In the genomic region with DNA sequence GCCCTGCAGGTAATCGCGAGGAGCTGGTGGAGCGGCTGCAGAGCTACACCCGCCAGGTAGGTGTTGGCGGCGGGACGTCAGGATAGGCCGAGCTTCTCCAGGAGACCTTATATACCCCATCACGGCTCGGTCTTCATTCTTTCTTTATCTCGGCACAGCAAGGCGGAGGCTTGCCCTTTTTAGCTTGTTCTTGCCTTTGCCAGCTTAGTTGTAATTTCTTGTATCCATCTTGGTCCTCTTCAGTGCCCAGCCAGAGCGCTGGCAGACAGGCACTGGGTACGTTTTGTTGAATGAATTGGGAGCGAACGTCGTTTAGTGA, we compare ENCODE assay signal across 8 cellular contexts. TPM values are rescaled to one million over a fixed set of nuclear protein-coding genes. Genes with fewer than 3 reads are reported as not detected.
DNase-seq lines count a peak whose midpoint lies in the region; ATAC-seq and TF ChIP-seq lines count a peak whose summit lies in the region.

No MANE protein-coding gene starts in this region.

- H3K36me3 Mint-ChIP-seq in nephron (ENCODE audit: low read depth) = peaks cover 37% of the 10 kb centered on the region

- H3K9me2 ChIP-seq in Loucy (replicated peaks; ENCODE audit: low read depth, low read length) = no peaks in the 10 kb centered on the region

- H3K9me3 Mint-ChIP-seq in nephron = no peaks in the 10 kb centered on the region

- ATAC-seq in HG02970 (IDR thresholded peaks at IDR 0.05; ENCODE audit: low FRiP score, unreplicated experiment) (no peak), HG02884 (IDR thresholded peaks at IDR 0.05; ENCODE audit: unreplicated experiment) (no peak)

- H3K4me2 ChIP-seq in Loucy (ENCODE audit: low read depth, low read length, poor library complexity, severe bottlenecking) = peak overlapping the region; percentile 100

- H3K36me3 ChIP-seq in BE2C (peaks cover 31% of the 10 kb centered on the region), Loucy (ENCODE audit: insufficient read depth, low read length) (peaks cover 30% of the 10 kb centered on the region; the same call in 1 of the 2 replicates)

- peak overlapping the region; percentile 99 to 100 (median 100) for H3K4me3 Mint-ChIP-seq in nephron

- H2AFZ ChIP-seq in Loucy (ENCODE audit: low read length) = peak overlapping the region; percentile 74

- H3K4me1 Mint-ChIP-seq in nephron = peaks cover 38% of the 10 kb centered on the region

- H3K27me3 Mint-ChIP-seq in nephron (ENCODE audit: low read depth) = no peaks in the 10 kb centered on the region

- peaks cover 17% of the 10 kb centered on the region for H4K20me1 ChIP-seq in Loucy (ENCODE audit: insufficient read depth, low read length, poor library complexity, severe bottlenecking)

- TF ChIP-seq CTCF in BE2C (IDR thresholded peaks at IDR 0.05; ENCODE audit: low read depth, low read length) = no peak
- TF ChIP-seq CTCF in Loucy (conservative IDR thresholded peaks at IDR 0.05; ENCODE audit: low read length) = no peak
- no peak for TF ChIP-seq CTCF in dorsolateral prefrontal cortex (IDR thresholded peaks at IDR 0.05 in 54 of 56, conservative IDR thresholded peaks at IDR 0.05 in 2 of 56; ENCODE audit: low read depth in 1 of 56, partially characterized antibody in 56 of 56)
- TF ChIP-seq CTCF in nephron (IDR thresholded peaks at IDR 0.05; ENCODE audit: unreplicated experiment in 3 of 3) = no peak

- H3K27me3 ChIP-seq in BE2C (no peaks in the 10 kb centered on the region), Loucy (ENCODE audit: insufficient read depth, low read length, poor library complexity, severe bottlenecking) (no peaks in the 10 kb centered on the region), dorsolateral prefrontal cortex (peaks cover 0 to 3% (median 0%) of the 10 kb centered on the region in 45 donors)

- no peaks in the 10 kb centered on the region for H3K9me3 ChIP-seq in BE2C
- H3K9me3 ChIP-seq in Loucy (ENCODE audit: insufficient read depth, low read depth, low read length) = no peaks in the 10 kb centered on the region

- no peaks in the 10 kb centered on the region for H3F3A ChIP-seq in Loucy (ENCODE audit: low read depth)

- DNase-seq in BE2C (no peak), dorsolateral prefrontal cortex (no peak), inferior parietal cortex (ENCODE audit: extremely low spot score) (no peak)
- DNase-seq in activated CD4-positive, CD25-positive, alpha-beta regulatory T cell treated with anti-CD3 and anti-CD28 coated beads, Interleukin-2, amount 50 U/mL, for 72 hours = no peak

- peak overlapping the region; percentile 63 to 99 (median 95) for H3K27ac Mint-ChIP-seq in nephron

- H3K27ac ChIP-seq in dorsolateral prefrontal cortex = peak overlapping the region in 57 of 59 donors; percentile 3 to 100 (median 96)

- intact Hi-C loops in dorsolateral prefrontal cortex (cut with DNase I) = loop anchor here (1.0 to 10.0 kb wide), 2 partner anchors 50 to 292 kb away; partner anchors contain the start of genes B4GAT1 (in 1 of the 2), BANF1 (in 1 of the 2), BRMS1 (in 1 of the 2) and EIF1AD (in 1 of the 2)

- peak overlapping the region; percentile 99 for H3K9ac ChIP-seq in Loucy (ENCODE audit: low read depth, low read length, poor library complexity, severe bottlenecking)

- peaks cover 44% of the 10 kb centered on the region for H3K79me2 ChIP-seq in Loucy (ENCODE audit: insufficient read depth, low read length)

- H3K4me1 ChIP-seq in BE2C = peaks cover 6% of the 10 kb centered on the region
- H3K4me1 ChIP-seq in Loucy (ENCODE audit: insufficient read depth, low read length, poor library complexity, severe bottlenecking) = peaks cover 21% of the 10 kb centered on the region

- H3K4me3 ChIP-seq in BE2C (ENCODE audit: low read depth, low read length) = peak overlapping the region; percentile 80
- peak overlapping the region; percentile 100 for H3K4me3 ChIP-seq in Loucy (ENCODE audit: low read length, poor library complexity, severe bottlenecking)
- H3K4me3 ChIP-seq in dorsolateral prefrontal cortex = peak overlapping the region; percentile 67 to 100 (median 98)

RNA-seq across cellular contexts. Expression of gene SF3B2, which starts 0.5 kb away (rescaled TPM):
- 410 TPM for polyA plus RNA-seq in BE2C (2012; ENCODE audit: insufficient read depth, insufficient read length, low read depth)
- 100 to 1,000 TPM; 120 to 225 (median 154) TPM for total RNA-seq in dorsolateral prefrontal cortex

RNA-seq across cellular contexts. Expression of gene GAL3ST3, which starts 3.7 kb away (rescaled TPM):
- polyA plus RNA-seq in BE2C (2012; ENCODE audit: insufficient read depth, insufficient read length, low read depth) = 6.3 TPM
- total RNA-seq in dorsolateral prefrontal cortex = 10 to 100 TPM in 73 of 120 experiments, 1 to 10 TPM in 47; 3.8 to 17.5 (median 10.5) TPM

RNA-seq across cellular contexts. Expression of gene PACS1, which starts 17.4 kb away (rescaled TPM):
- 14.9 TPM for polyA plus RNA-seq in BE2C (2012; ENCODE audit: insufficient read depth, insufficient read length, low read depth)
- total RNA-seq in dorsolateral prefrontal cortex = 100 to 1,000 TPM in 42 of 120 experiments, 10 to 100 TPM in 78; 58.1 to 131 (median 95.3) TPM

RNA-seq across cellular contexts. Expression of gene CATSPER1, which starts 26.3 kb away (rescaled TPM):
- not detected for polyA plus RNA-seq in BE2C (2012; ENCODE audit: insufficient read depth, insufficient read length, low read depth)
- total RNA-seq in dorsolateral prefrontal cortex = 1 to 10 TPM in 2 of 120 experiments, under 1 TPM in 20, not detected in 98; 0.16 to 1.2 (median 0.36) TPM

RNA-seq across cellular contexts. Expression of gene CST6, which starts 40.8 kb away (rescaled TPM):
- polyA plus RNA-seq in BE2C (2012; ENCODE audit: insufficient read depth, insufficient read length, low read depth) = not detected
- under 1 TPM in 6 of 120 experiments, not detected in 114; 0.64 to 0.85 (median 0.71) TPM for total RNA-seq in dorsolateral prefrontal cortex
